13 cellular contexts compared by ENCODE assay signal in the genomic region with DNA sequence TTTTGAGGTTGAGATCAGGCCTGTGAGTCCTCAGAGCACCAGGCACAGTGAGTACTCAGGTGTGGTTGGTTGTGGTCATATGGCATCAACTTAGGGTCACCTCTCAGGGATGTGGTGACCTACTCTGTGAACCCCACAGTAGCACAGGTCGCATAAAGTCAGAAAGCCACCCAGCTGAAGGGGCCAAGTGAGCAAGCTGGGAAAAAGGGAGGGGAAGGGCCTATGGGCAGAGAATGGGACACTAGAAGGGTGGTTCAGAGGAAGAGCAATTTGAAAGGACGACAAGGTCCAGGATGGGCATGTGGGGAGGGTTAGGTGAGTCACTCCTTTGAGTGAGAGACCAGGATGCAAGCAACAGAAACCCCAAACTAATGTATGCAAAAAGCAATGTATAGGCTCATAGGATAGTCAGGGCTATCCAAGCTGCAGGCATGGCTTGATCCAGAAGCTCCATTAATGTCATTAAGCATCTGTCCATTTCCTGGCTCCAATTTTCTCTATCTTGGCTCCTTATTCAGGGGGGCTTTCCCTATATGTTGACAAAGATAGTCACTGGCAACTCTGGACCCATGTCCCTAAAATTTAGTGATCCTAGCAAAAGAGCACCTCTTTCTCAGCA. TPM values are rescaled to one million over a fixed set of nuclear protein-coding genes. Genes with fewer than 3 reads are reported as not detected.
A peak's percentile ranks its signal among the peaks of the same experiment; 100 is the strongest.
DNase-seq lines count a peak whose midpoint lies in the region; FAIRE-seq and TF ChIP-seq lines count a peak whose summit lies in the region.
"Had no signal": no experiment of that assay in that cellular context is flagged by ENCODE, and none has a peak within 500 bp of the region (broad histone marks: within the 10 kb centered on the region; RNA-seq: fewer than 3 reads in every experiment).

No MANE protein-coding gene starts in this region.

- no peaks in the 10 kb centered on the region for H3K9me3 Mint-ChIP-seq in neural crest cell

- FAIRE-seq in GM12891 (lab: Jason Lieb, UNC) (peak; percentile 16), bronchial epithelial cell (lab: Jason Lieb, UNC) (no peak)

- peaks cover 3% of the 10 kb centered on the region for H3K27me3 Mint-ChIP-seq in neural crest cell (ENCODE audit: low read depth)

- H3K4me1 Mint-ChIP-seq in neural crest cell = peaks cover 18% of the 10 kb centered on the region

- no peak overlapping the region for H3K4me2 ChIP-seq in OCI-LY1 (ENCODE audit: low read length)

- no peak for DNase-seq in GM12891 (ENCODE audit: insufficient read length, low spot score)
- DNase-seq in bronchial epithelial cell (ENCODE audit: low read depth) = peak; percentile 24
- DNase-seq in neural crest cell (ENCODE audit: low read depth, low spot score) = no peak
- DNase-seq in UCSD-AML1 (lab: John Stamatoyannopoulos, UW; ENCODE audit: unreplicated experiment) = no peak
- DNase-seq in testis = no peak
- DNase-seq in anterior cingulate cortex (lab: John Stamatoyannopoulos, UW) = no peak
- DNase-seq: activated effector memory CD4-positive, alpha-beta T cell treated with Interleukin-2 at 50 U/mL for 16 hours; NCI-H1694; stomach had no signal

- no peaks in the 10 kb centered on the region for H3K9me3 ChIP-seq in OCI-LY1 (ENCODE audit: low read length)
- H3K9me3 ChIP-seq in testis = no peaks in the 10 kb centered on the region
- H3K9me3 ChIP-seq: right atrium auricular region, SJSA1, stomach had no signal

- H4K20me1 ChIP-seq in OCI-LY1 (ENCODE audit: insufficient read depth, low read length) = no peaks in the 10 kb centered on the region

- peak overlapping the region; percentile 54 for H3K27ac ChIP-seq in OCI-LY1 (ENCODE audit: low read depth, low read length, poor library complexity, severe bottlenecking)
- H3K27ac ChIP-seq in testis = no peak overlapping the region
- H3K27ac ChIP-seq: right atrium auricular region, SJSA1, VCaP had no signal

- no peak for TF ChIP-seq POLR2A in GM12891 (IDR thresholded peaks at IDR 0.05; ENCODE audit: low read depth, low read length)
- no peak for TF ChIP-seq POLR2A in testis (IDR thresholded peaks at IDR 0.05)

- H3K36me3 Mint-ChIP-seq in neural crest cell (ENCODE audit: low read depth) = peaks cover 6% of the 10 kb centered on the region

- H3K9ac ChIP-seq in OCI-LY1 (ENCODE audit: low read length) = no peak overlapping the region

- peak overlapping the region; percentile 95 for H3K4me3 Mint-ChIP-seq in neural crest cell

- intact Hi-C loops in testis (cut with DNase I; ENCODE audit: low total_unique reads) = no loop called here

- H3K79me2 ChIP-seq in OCI-LY1 (ENCODE audit: insufficient read depth, low read length) = no peaks in the 10 kb centered on the region

- H2AFZ ChIP-seq in OCI-LY1 (ENCODE audit: low read length) = no peak overlapping the region

- H3K36me3 ChIP-seq in OCI-LY1 (ENCODE audit: insufficient read depth, low read length) = peaks cover 8% of the 10 kb centered on the region; the same call in 1 of the 2 replicates
- H3K36me3 ChIP-seq in bronchial epithelial cell (ENCODE audit: control insufficient read depth, insufficient read depth, low read length) = no peaks in the 10 kb centered on the region
- H3K36me3 ChIP-seq in testis (ENCODE audit: low read depth, missing control alignments) = no peaks in the 10 kb centered on the region
- H3K36me3 ChIP-seq: right atrium auricular region, stomach had no signal

- H3K9me2 ChIP-seq in OCI-LY1 (ENCODE audit: low read depth, low read length) = no peaks in the 10 kb centered on the region

- H3K4me1 ChIP-seq in OCI-LY1 (ENCODE audit: insufficient read depth, low read length, severe bottlenecking) (peaks cover 17% of the 10 kb centered on the region), testis (peaks cover 18% of the 10 kb centered on the region)

- 90 to 93% methylated on average over 2 of the region's 2 CpGs for WGBS in testis, 2 donors

- H3K4me3 ChIP-seq in OCI-LY1 (ENCODE audit: low read depth, low read length, poor library complexity, severe bottlenecking) = no peak overlapping the region
- no peak overlapping the region for H3K4me3 ChIP-seq in bronchial epithelial cell (ENCODE audit: low read depth, low read length)
- H3K4me3 ChIP-seq in testis = no peak overlapping the region
- H3K4me3 ChIP-seq: right atrium auricular region, SJSA1, stomach had no signal

- H3K27ac Mint-ChIP-seq in neural crest cell (ENCODE audit: unreplicated experiment) = peak overlapping the region; percentile 24

- 0 out of 2 replicates have a peak, but pooled peaks cover 7% of the 10 kb centered on the region for H3F3A ChIP-seq in OCI-LY1 (ENCODE audit: insufficient read depth, low read length)

- TF ChIP-seq CTCF in OCI-LY1 (IDR thresholded peaks at IDR 0.05; ENCODE audit: low read length) (no peak), bronchial epithelial cell (IDR thresholded peaks at IDR 0.05; ENCODE audit: insufficient read depth, low read length, severe bottlenecking) (no peak), neural crest cell (conservative IDR thresholded peaks at IDR 0.05) (no peak), testis (IDR thresholded peaks at IDR 0.05) (no peak)

- H3K27me3 ChIP-seq in OCI-LY1 (ENCODE audit: insufficient read depth, low read length) = no peaks in the 10 kb centered on the region
- H3K27me3 ChIP-seq in bronchial epithelial cell (ENCODE audit: control insufficient read depth, insufficient read depth, low read length) = no peaks in the 10 kb centered on the region
- H3K27me3 ChIP-seq in testis = no peaks in the 10 kb centered on the region
- H3K27me3 ChIP-seq: right atrium auricular region, stomach had no signal

TF ChIP-seq in GM12891, 5 proteins besides CTCF, POLR2A, EP300 and RAD21:
- TF ChIP-seq POLR2AphosphoS5 (IDR thresholded peaks at IDR 0.05; ENCODE audit: low read depth, low read length) (no peak; the same call in 1 of the 2 replicates), TAF1 (IDR thresholded peaks at IDR 0.05; ENCODE audit: low read depth, low read length) (no peak), POU2F2 (IDR thresholded peaks at IDR 0.05; ENCODE audit: low read depth, low read length) (no peak), PAX5 (IDR thresholded peaks at IDR 0.05; ENCODE audit: insufficient read depth, low read length, severe bottlenecking) (no peak), SPI1 (IDR thresholded peaks at IDR 0.05; ENCODE audit: low read depth, low read length) (no peak)

RNA-seq across cellular contexts. Expression of gene HMCES, which starts 33.5 kb away (rescaled TPM):
- polyA plus RNA-seq in GM12891 (2012; ENCODE audit: low read depth, missing spikeins) = 42.1 TPM
- total RNA-seq in bronchial epithelial cell = 30.5 and 35.6 TPM in 2 replicates
- 61.2 and 62.9 TPM in 2 replicates for total RNA-seq in neural crest cell
- total RNA-seq in testis = 10 to 100 TPM; 37.8 to 41.6 TPM
- 81.5 TPM for polyA plus RNA-seq in testis (ENCODE audit: insufficient read depth, low read depth, low replicate concordance)
